Comparison of ENCODE assay signal across 9 cellular contexts in the genomic region with DNA sequence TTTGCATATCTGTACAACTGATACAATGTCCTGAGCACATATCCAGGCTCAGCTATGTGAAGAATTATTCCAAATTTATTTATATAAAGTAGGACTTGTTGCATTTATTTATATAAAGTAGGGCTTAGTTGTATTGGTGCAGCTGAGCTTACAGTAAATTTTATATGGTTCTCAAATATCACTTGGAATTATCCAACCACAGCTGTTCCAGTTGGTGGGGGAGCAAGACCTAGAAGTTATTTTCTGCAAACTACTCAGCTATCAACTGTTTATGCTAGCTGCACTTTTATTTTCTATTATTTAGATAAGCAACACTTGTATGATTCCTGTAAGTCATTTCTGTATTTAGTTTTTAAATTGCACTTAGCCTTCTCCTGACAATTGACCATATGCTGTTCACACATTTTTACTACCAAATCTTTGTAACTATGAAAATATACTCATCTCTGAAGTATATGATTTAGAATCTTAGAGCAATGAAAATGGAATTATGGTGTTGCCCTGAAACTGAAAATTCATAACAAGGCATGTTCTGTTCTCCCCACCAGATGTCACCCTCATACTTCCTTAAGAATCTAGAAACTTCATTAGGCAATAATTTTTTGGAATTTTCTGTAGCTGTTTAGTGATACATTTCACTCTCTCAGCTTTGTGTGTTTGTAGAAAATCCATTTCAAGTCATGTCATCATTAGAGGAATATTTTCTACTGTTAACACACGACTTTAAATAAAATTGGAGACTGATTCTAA.
DNase-seq lines count a peak whose midpoint lies in the region; ATAC-seq and TF ChIP-seq lines count a peak whose summit lies in the region.
"Had no signal": no experiment of that assay in that cellular context is flagged by ENCODE, and none has a peak within 500 bp of the region (broad histone marks: within the 10 kb centered on the region; RNA-seq: fewer than 3 reads in every experiment).

No MANE protein-coding gene starts in this region.

- H2AFZ ChIP-seq in OCI-LY7 (ENCODE audit: low read length), result no peak overlapping the region

- H3K79me2 ChIP-seq in OCI-LY7 (ENCODE audit: insufficient read depth, low read depth, low read length), result no peaks in the 10 kb centered on the region

- H4K20me1 ChIP-seq in OCI-LY7 (ENCODE audit: insufficient read depth, low read length), result no peaks in the 10 kb centered on the region

- BruUV-seq in OCI-LY7 (replicated peaks; lab: Mats Ljungman, UMichigan), result no TSS peak

- H3K27me3 ChIP-seq in left ventricle myocardium inferior (ENCODE audit: low read depth), result no peaks in the 10 kb centered on the region

- H3K27ac ChIP-seq in left ventricle myocardium inferior (replicated peaks) (no peak overlapping the region), OCI-LY7 (ENCODE audit: low read depth, low read length, poor library complexity, severe bottlenecking) (no peak overlapping the region)

- TF ChIP-seq CTCF in left ventricle myocardium inferior (IDR thresholded peaks at IDR 0.05; ENCODE audit: borderline replicate concordance), result peak; percentile 50
- peak; percentile 41 for TF ChIP-seq CTCF in OCI-LY7 (conservative IDR thresholded peaks at IDR 0.05; ENCODE audit: low read length)
- peak; percentile 23 for TF ChIP-seq CTCF in fibroblast of pulmonary artery (IDR thresholded peaks at IDR 0.05; ENCODE audit: low read length, missing control alignments)

- ATAC-seq in GM18909 (IDR thresholded peaks at IDR 0.05; ENCODE audit: poor library complexity, unreplicated experiment), result no peak

- intact Hi-C loops in left ventricle myocardium inferior (cut with micrococcal nuclease), result no loop called here
- intact Hi-C loops in cardiac septum (cut with DNase I), result no loop called here
- intact Hi-C loops in OCI-LY7 (cut with micrococcal nuclease; ENCODE audit: unreplicated experiment), result no loop called here

- CTCF ChIA-PET in OCI-LY7 (lab: Charles Lee; ENCODE audit: unreplicated experiment), result no interaction called here

- H3K4me2 ChIP-seq in OCI-LY7 (ENCODE audit: low read length), result no peak overlapping the region

- H3K4me3 ChIP-seq in left ventricle myocardium inferior (no peak overlapping the region), OCI-LY7 (ENCODE audit: low read depth, low read length, poor library complexity, severe bottlenecking) (no peak overlapping the region), fibroblast of pulmonary artery (replicated peaks; ENCODE audit: low read depth, low read length) (no peak overlapping the region)

- no peaks in the 10 kb centered on the region for H3K9me3 ChIP-seq in left ventricle myocardium inferior (replicated peaks)
- no peaks in the 10 kb centered on the region for H3K9me3 ChIP-seq in OCI-LY7 (ENCODE audit: low read length)

- DNase-seq in left ventricle myocardium inferior (no peak), cardiac septum (ENCODE audit: low spot score) (no peak), OCI-LY7 (ENCODE audit: low spot score) (no peak), fibroblast of pulmonary artery (ENCODE audit: low read depth) (peak; percentile 28), NCI-H187 treated with DMSO at 0.1 percent for 48 hours (lab: John Stamatoyannopoulos, UW) (no peak)
- no peak for DNase-seq in stimulated activated CD4-positive, alpha-beta T cell treated with anti-CD3 and anti-CD28 coated beads, Interleukin-4, amount 100 ng/mL, for 1 hour
- no peak for DNase-seq in activated naive CD4-positive, alpha-beta T cell treated with Interleukin-2 at 50 U/mL for 16 hours
- DNase-seq: activated CD4-positive, alpha-beta T cell treated with anti-CD3 and anti-CD28 coated beads, Interleukin-2, amount 50 U/mL, for 4 hours had no signal

- H3K4me1 ChIP-seq in left ventricle myocardium inferior, result no peaks in the 10 kb centered on the region
- no peaks in the 10 kb centered on the region for H3K4me1 ChIP-seq in OCI-LY7 (ENCODE audit: insufficient read depth, low read length, poor library complexity, severe bottlenecking)

- H3K36me3 ChIP-seq in left ventricle myocardium inferior, result no peaks in the 10 kb centered on the region
- no peaks in the 10 kb centered on the region for H3K36me3 ChIP-seq in OCI-LY7 (ENCODE audit: insufficient read depth, low read length)

- POLR2A ChIA-PET in OCI-LY7 (lab: Charles Lee), result no interaction called here

- no peaks in the 10 kb centered on the region for H3K9me2 ChIP-seq in OCI-LY7 (ENCODE audit: insufficient read depth, low read length)
